Comparison of ENCODE assay signal across 10 cellular contexts in the genomic region with DNA sequence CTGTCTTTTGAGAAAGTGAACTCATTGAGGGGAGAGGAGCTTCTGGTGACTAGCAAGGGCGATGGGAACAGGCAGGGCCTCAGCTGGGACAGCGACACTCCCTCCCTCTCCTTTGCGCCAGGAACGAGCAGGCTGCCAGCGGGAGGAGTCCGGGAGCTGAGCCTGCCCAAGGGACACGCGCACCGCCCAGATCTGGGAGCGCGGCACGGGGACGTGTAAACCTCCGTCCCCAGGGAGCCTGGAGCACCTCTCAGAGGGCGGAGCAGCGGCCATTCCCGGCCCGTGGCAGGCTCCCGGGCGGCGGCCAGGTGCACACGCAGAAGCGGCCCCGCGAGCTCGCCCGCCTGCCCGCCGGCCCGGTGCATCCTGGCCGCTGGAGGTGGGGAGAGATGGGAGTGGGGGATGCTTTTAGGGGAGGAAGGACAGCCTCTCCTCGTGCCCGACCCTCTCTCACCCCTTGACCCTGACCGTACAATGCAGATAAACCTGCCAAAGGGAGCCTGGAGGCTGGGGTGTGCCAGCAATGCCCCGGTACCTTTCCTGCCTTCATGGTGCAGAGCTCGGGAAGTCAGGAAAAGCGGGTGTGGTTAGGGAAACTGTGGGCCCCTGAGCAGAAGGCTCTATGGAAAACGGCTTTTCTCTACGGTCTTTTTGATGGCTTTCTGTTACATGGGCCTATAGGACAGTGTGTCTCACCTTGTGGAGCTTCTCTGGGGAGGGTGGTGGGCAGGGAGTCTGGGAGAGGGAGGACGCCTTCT. TPM values are rescaled to one million over a fixed set of nuclear protein-coding genes. Genes with fewer than 3 reads are reported as not detected.
DNase-seq lines count a peak whose midpoint lies in the region; ATAC-seq and TF ChIP-seq lines count a peak whose summit lies in the region.
"Had no signal": no experiment of that assay in that cellular context is flagged by ENCODE, and none has a peak within 500 bp of the region (broad histone marks: within the 10 kb centered on the region; RNA-seq: fewer than 3 reads in every experiment).

No MANE protein-coding gene starts in this region.

- H3K27ac ChIP-seq in caudate nucleus (ENCODE audit: low read depth, low read length) (peak overlapping the region; percentile 89), right lobe of liver (no peak overlapping the region), vagina (no peak overlapping the region), ascending aorta (no peak overlapping the region)
- H3K27ac ChIP-seq: tibial artery had no signal

- H3K36me3 ChIP-seq in right lobe of liver, result no peaks in the 10 kb centered on the region
- no peaks in the 10 kb centered on the region for H3K36me3 ChIP-seq in vagina
- no peaks in the 10 kb centered on the region for H3K36me3 ChIP-seq in ascending aorta
- H3K36me3 ChIP-seq: tibial artery had no signal

- TF ChIP-seq CTCF in right lobe of liver (IDR thresholded peaks at IDR 0.05), result no peak
- TF ChIP-seq CTCF in vagina (IDR thresholded peaks at IDR 0.05), result no peak
- no peak for TF ChIP-seq CTCF in ascending aorta (IDR thresholded peaks at IDR 0.05)

- peak; percentile 5 for DNase-seq in NCI-H2107 (lab: John Stamatoyannopoulos, UW)
- DNase-seq in NCI-H2107 treated with DMSO at 0.1 percent for 48 hours (lab: John Stamatoyannopoulos, UW; ENCODE audit: unreplicated experiment), result no peak
- peak in 58 of 61 donors; percentile 5 to 87 (median 62) for DNase-seq in caudate nucleus (lab: John Stamatoyannopoulos, UW)
- peak; percentile 86 to 91 (median 89) for DNase-seq in right lobe of liver
- no peak for DNase-seq in vagina (ENCODE audit: extremely low spot score in 2 of 2)
- no peak for DNase-seq in mesenteric fat pad (ENCODE audit: low spot score)
- DNase-seq in ascending aorta (ENCODE audit: low spot score in 2 of 2), result no peak

- TF ChIP-seq POLR2A in right lobe of liver (IDR thresholded peaks at IDR 0.05) (peak; percentile 14), vagina (IDR thresholded peaks at IDR 0.05) (no peak)

- peak; percentile 100 for ATAC-seq in right lobe of liver
- ATAC-seq in HG02884 (IDR thresholded peaks at IDR 0.05; ENCODE audit: unreplicated experiment), result no peak

- H3K9me3 ChIP-seq in right lobe of liver, result no peaks in the 10 kb centered on the region
- H3K9me3 ChIP-seq in vagina, result no peaks in the 10 kb centered on the region
- no peaks in the 10 kb centered on the region for H3K9me3 ChIP-seq in ascending aorta
- H3K9me3 ChIP-seq: tibial artery had no signal

- intact Hi-C loops in right lobe of liver (cut with DNase I) (no loop called here), vagina (cut with DNase I) (no loop called here), ascending aorta (cut with DNase I) (no loop called here)

- H3K4me1 ChIP-seq in right lobe of liver (no peaks in the 10 kb centered on the region), vagina (peaks cover 12% of the 10 kb centered on the region), ascending aorta (no peaks in the 10 kb centered on the region)

- no peaks in the 10 kb centered on the region for H3K27me3 ChIP-seq in right lobe of liver
- no peaks in the 10 kb centered on the region for H3K27me3 ChIP-seq in vagina
- H3K27me3 ChIP-seq in ascending aorta, result no peaks in the 10 kb centered on the region

- peak overlapping the region; percentile 36 to 52 (median 46) for H3K4me3 ChIP-seq in right lobe of liver
- H3K4me3 ChIP-seq in vagina, result peak overlapping the region; percentile 39 to 44
- H3K4me3 ChIP-seq in ascending aorta, result peak overlapping the region in 1 of 2 donors; percentile 44

- 11% methylated on average over 13 of the region's 40 CpGs for WGBS in right lobe of liver (ENCODE audit: insufficient coverage, low coverage, low lambda C conversion rate, missing lambda C conversion rate)

RNA-seq across cellular contexts. Expression of a gene that starts 2.2 kb away (rescaled TPM):
- total RNA-seq in right lobe of liver (1 to 10 TPM in 5 of 6 experiments, under 1 TPM in 1; 0.82 to 1.7 (median 1.2) TPM), vagina (0.49 TPM), mesenteric fat pad (not detected), ascending aorta (not detected)
- total RNA-seq: LHCN-M2 had no signal

Comparison
In these comparisons a context has a peak if more than half of its experiments do, and no peak if none do; other contexts are left out.
1. DNase-seq: peak in NCI-H2107 (single experiment), caudate nucleus (58 of 61) and right lobe of liver (3 of 3); none in NCI-H2107 treated with DMSO at 0.1 percent for 48 hours (single experiment), vagina (0 of 2), mesenteric fat pad (single experiment) and ascending aorta (0 of 2).